Comparison of ENCODE assay signal across 10 cellular contexts in genomic region chr10:28984431-28984830, GRCh38.
DNase-seq lines count a peak whose midpoint lies in the region; ATAC-seq and TF ChIP-seq lines count a peak whose summit lies in the region.
"Had no signal": no experiment of that assay in that cellular context is flagged by ENCODE, and none has a peak within 500 bp of the region (broad histone marks: within the 10 kb centered on the region; RNA-seq: fewer than 3 reads in every experiment).

No MANE protein-coding gene starts in this region.

- H3K9ac ChIP-seq in trophoblast cell (ENCODE audit: low read length) = no peak overlapping the region

- peak overlapping the region; percentile 69 for H4K91ac ChIP-seq in trophoblast cell (ENCODE audit: low read depth, low read length)

- no peak overlapping the region for H2AK5ac ChIP-seq in trophoblast cell (ENCODE audit: low read length)

- ATAC-seq in HG02938 (IDR thresholded peaks at IDR 0.05; ENCODE audit: unreplicated experiment) (peak; percentile 69), HG03457 (IDR thresholded peaks at IDR 0.05; ENCODE audit: unreplicated experiment) (no peak)

- TF ChIP-seq CTCF in Peyer's patch (IDR thresholded peaks at IDR 0.05) = no peak

- H4K8ac ChIP-seq in trophoblast cell (ENCODE audit: low read depth, low read length) = no peak overlapping the region

- H2AFZ ChIP-seq in trophoblast cell (ENCODE audit: insufficient read depth, low read length, poor library complexity) = no peak overlapping the region

- H3K23ac ChIP-seq in trophoblast cell (ENCODE audit: low read length) = no peak overlapping the region

- H3K4me1 ChIP-seq in Peyer's patch = no peaks in the 10 kb centered on the region
- peaks cover 3 to 10% of the 10 kb centered on the region in 2 experiments for H3K4me1 ChIP-seq in trophoblast cell (ENCODE audit: control insufficient read depth in 1 of 2, insufficient read depth in 2 of 2, low read length in 2 of 2)

- H3K79me1 ChIP-seq in trophoblast cell (ENCODE audit: low read length) = peaks cover 5% of the 10 kb centered on the region

- H3K18ac ChIP-seq in trophoblast cell (ENCODE audit: low read length) = no peak overlapping the region

- H2BK5ac ChIP-seq in trophoblast cell (ENCODE audit: low read depth, low read length, poor library complexity) = no peak overlapping the region

- H3K14ac ChIP-seq in trophoblast cell (ENCODE audit: low read length) = no peak overlapping the region

- no peak overlapping the region for H3K4me2 ChIP-seq in trophoblast cell (ENCODE audit: low read length)

- no peak overlapping the region for H3K4ac ChIP-seq in trophoblast cell (ENCODE audit: low read depth, low read length)

- H3K27ac ChIP-seq in Peyer's patch (no peak overlapping the region), trophoblast cell (ENCODE audit: low read depth, low read length) (no peak overlapping the region)
- H3K27ac ChIP-seq: 22Rv1, skin epidermis had no signal

- DNase-seq in DMS153 (lab: John Stamatoyannopoulos, UW) = peak; percentile 36
- DNase-seq in DMS153 treated with DMSO at 0.1 percent for 48 hours (lab: John Stamatoyannopoulos, UW; ENCODE audit: unreplicated experiment) = no peak
- peak; percentile 19 to 69 (median 55) for DNase-seq in Peyer's patch
- peak; percentile 89 for DNase-seq in fibroblast of peridontal ligament (ENCODE audit: extremely low read depth)
- DNase-seq in trophoblast cell = peak in 1 of 2 donors; percentile 35
- DNase-seq in activated effector memory CD4-positive, alpha-beta T cell treated with Interleukin-2 at 50 U/mL for 16 hours = no peak

- H2BK12ac ChIP-seq in trophoblast cell (ENCODE audit: low read length) = peak overlapping the region; percentile 58

- no peaks in the 10 kb centered on the region for H3K9me3 ChIP-seq in Peyer's patch
- no peaks in the 10 kb centered on the region for H3K9me3 ChIP-seq in trophoblast cell (ENCODE audit: insufficient read depth, low read depth, low read length)

- no CpG with 5 or more reads among the region's 6 CpGs for WGBS in trophoblast cell (ENCODE audit: extremely low coverage, insufficient coverage, insufficient read length)

- H3K79me2 ChIP-seq in trophoblast cell (ENCODE audit: control insufficient read depth, insufficient read depth, low read length, poor library complexity) = no peaks in the 10 kb centered on the region

- H4K12ac ChIP-seq in trophoblast cell (ENCODE audit: low read depth, low read length) = no peak overlapping the region

- H3K36me3 ChIP-seq in Peyer's patch (no peaks in the 10 kb centered on the region), trophoblast cell (ENCODE audit: control insufficient read depth in 1 of 2, insufficient read depth in 2 of 2, low read length in 2 of 2) (no peaks in the 10 kb centered on the region)

- TF ChIP-seq POLR2A in Peyer's patch (IDR thresholded peaks at IDR 0.05) = no peak

- no peak overlapping the region for H3K4me3 ChIP-seq in Peyer's patch
- H3K4me3 ChIP-seq in trophoblast cell (ENCODE audit: low read depth, low read length) = no peak overlapping the region
- H3K4me3 ChIP-seq: skin epidermis had no signal

- H2BK120ac ChIP-seq in trophoblast cell (ENCODE audit: insufficient read depth, low read length, poor library complexity) = no peak overlapping the region

- H3K27me3 ChIP-seq in Peyer's patch (no peaks in the 10 kb centered on the region), trophoblast cell (ENCODE audit: insufficient read depth, low read length) (no peaks in the 10 kb centered on the region)

Comparison
In these comparisons a context has a peak if more than half of its experiments do, and no peak if none do; other contexts are left out.
1. DNase-seq: peak in DMS153 (single experiment), Peyer's patch (3 of 3) and fibroblast of peridontal ligament (single experiment); none in DMS153 treated with DMSO at 0.1 percent for 48 hours (single experiment) and activated effector memory CD4-positive, alpha-beta T cell treated with Interleukin-2 at 50 U/mL for 16 hours (single experiment).